Comparison of ENCODE assay signal across 8 cellular contexts in genomic region chr18:59881728-59882685, GRCh38. TPM values are rescaled to one million over a fixed set of nuclear protein-coding genes. Genes with fewer than 3 reads are reported as not detected.
DNase-seq lines count a peak whose midpoint lies in the region; ATAC-seq and TF ChIP-seq lines count a peak whose summit lies in the region.

No MANE protein-coding gene starts in this region.

- no peak overlapping the region for H2BK120ac ChIP-seq in mesendoderm (ENCODE audit: low read depth, low read length)

- no peak overlapping the region for H3K27ac ChIP-seq in mesendoderm (ENCODE audit: low read depth, low read length)

- no peaks in the 10 kb centered on the region for H3K79me2 ChIP-seq in mesendoderm (ENCODE audit: control insufficient read depth, insufficient read depth, low read length)

- no peak for TF ChIP-seq POLR2A in lower leg skin (IDR thresholded peaks at IDR 0.05)

- no CpG with 5 or more reads among the region's 11 CpGs for WGBS in mesendoderm (ENCODE audit: extremely low coverage, insufficient coverage, low lambda C conversion rate)
- 36 to 37% methylated on average over 11 of the region's 11 CpGs for WGBS in lower leg skin, 2 donors

- no peaks in the 10 kb centered on the region for H3K36me3 ChIP-seq in mesendoderm (ENCODE audit: control insufficient read depth, insufficient read depth, low read length)

- H3K4me3 ChIP-seq in mesendoderm (ENCODE audit: low read length) (no peak overlapping the region), lower leg skin (ENCODE audit: low read depth, poor library complexity, severe bottlenecking) (no peak overlapping the region)

- H3K9ac ChIP-seq in mesendoderm (ENCODE audit: low read length): no peak overlapping the region

- H3K79me1 ChIP-seq in mesendoderm (ENCODE audit: low read length): no peaks in the 10 kb centered on the region

- H4K8ac ChIP-seq in mesendoderm (ENCODE audit: low read depth, low read length): no peak overlapping the region

- no peaks in the 10 kb centered on the region for H3K27me3 ChIP-seq in mesendoderm (ENCODE audit: insufficient read depth, low read length, poor library complexity)

- no peak for TF ChIP-seq CTCF in lower leg skin (IDR thresholded peaks at IDR 0.05)

- H3K4ac ChIP-seq in mesendoderm (ENCODE audit: low read depth, low read length): no peak overlapping the region

- H3K4me1 ChIP-seq in mesendoderm (ENCODE audit: control insufficient read depth, low read depth, low read length): peaks cover 10% of the 10 kb centered on the region

- H4K5ac ChIP-seq in mesendoderm (ENCODE audit: low read length): no peak overlapping the region

- DNase-seq in CD1c-positive myeloid dendritic cell (ENCODE audit: extremely low spot score): peak; percentile 71
- DNase-seq in NCI-H510A treated with DMSO at 0.1 percent for 48 hours (lab: John Stamatoyannopoulos, UW): peak; percentile 97
- DNase-seq in astrocyte of the hippocampus (ENCODE audit: low read depth, low spot score): peak; percentile 69
- DNase-seq in mesendoderm: peak; percentile 51
- no peak for DNase-seq in lower leg skin (ENCODE audit: low spot score in 2 of 2)
- DNase-seq in T1000 (lab: John Stamatoyannopoulos, UW): no peak

- no peak overlapping the region for H2AK5ac ChIP-seq in mesendoderm (ENCODE audit: low read length)

- peak overlapping the region; percentile 71 for H3K18ac ChIP-seq in mesendoderm (ENCODE audit: low read length)

- no peak overlapping the region for H3K4me2 ChIP-seq in mesendoderm (ENCODE audit: low read length)

- no peak overlapping the region for H3K23ac ChIP-seq in mesendoderm (ENCODE audit: low read length)

- intact Hi-C loops in lower leg skin (cut with DNase I; ENCODE audit: low total_unique reads): no loop called here

- peak overlapping the region; percentile 19 for H2BK15ac ChIP-seq in mesendoderm (replicated peaks; ENCODE audit: low read depth)

- peak; percentile 27 for ATAC-seq in GM21529 (IDR thresholded peaks at IDR 0.05; ENCODE audit: unreplicated experiment)
- ATAC-seq in GM19023 (IDR thresholded peaks at IDR 0.05; ENCODE audit: unreplicated experiment): no peak

- H3K56ac ChIP-seq in mesendoderm (ENCODE audit: low read length): peak overlapping the region; percentile 63

- H2BK5ac ChIP-seq in mesendoderm (ENCODE audit: low read length): peak overlapping the region; percentile 2

RNA-seq across cellular contexts. Expression of gene PMAIP1, which starts 17.8 kb away (rescaled TPM):
- polyA plus RNA-seq in mesendoderm (2013, experiment 1 of 2): 64.9 TPM
- polyA plus RNA-seq in mesendoderm (2013, experiment 2 of 2): 64.6 TPM
- 10 to 100 TPM; 11.8 to 34.3 (median 20.8) TPM for total RNA-seq in lower leg skin

Comparison
In these comparisons a context has a peak if more than half of its experiments do, and no peak if none do; other contexts are left out.
1. DNase-seq: peak in CD1c-positive myeloid dendritic cell (single experiment), NCI-H510A treated with DMSO at 0.1 percent for 48 hours (single experiment), astrocyte of the hippocampus (single experiment) and mesendoderm (single experiment); none in lower leg skin (0 of 2) and T1000 (single experiment).